In genomic region chr12:116265361-116266128, GRCh38 we compare ENCODE assay signal across 2 cellular contexts.
TF ChIP-seq lines count a peak whose summit lies in the region.

No MANE protein-coding gene starts in this region.

TF ChIP-seq in K562, 482 proteins besides CTCF, POLR2A, EP300 and RAD21:
- TF ChIP-seq CBX1 (IDR thresholded peaks at IDR 0.05; ENCODE audit: low read depth): no peak
- no peak for TF ChIP-seq RBM39 (optimal IDR thresholded peaks at IDR 0.05; ENCODE audit: low read depth, low read length)
- no peak for TF ChIP-seq TRIM24 (IDR thresholded peaks at IDR 0.05)
- no peak for TF ChIP-seq SMARCA5 (IDR thresholded peaks at IDR 0.05)
- TF ChIP-seq ZHX1 (conservative IDR thresholded peaks at IDR 0.05; ENCODE audit: low read length): no peak
- no peak for TF ChIP-seq RBFOX2 (IDR thresholded peaks at IDR 0.05; ENCODE audit: low read depth, low read length)
- TF ChIP-seq KDM4B (IDR thresholded peaks at IDR 0.05; ENCODE audit: borderline replicate concordance in 2 of 2, low read depth in 1 of 2): no peak
- TF ChIP-seq PPARD (CRISPR knock-in tag; IDR thresholded peaks at IDR 0.05): no peak
- TF ChIP-seq ARHGAP35 (IDR thresholded peaks at IDR 0.05; ENCODE audit: partially characterized antibody): no peak
- TF ChIP-seq ZNF41 (CRISPR knock-in tag; conservative IDR thresholded peaks at IDR 0.05): no peak
- TF ChIP-seq KDM2B (CRISPR knock-in tag; IDR thresholded peaks at IDR 0.05): no peak
- no peak for TF ChIP-seq WHSC1 (IDR thresholded peaks at IDR 0.05; ENCODE audit: low read length)
- TF ChIP-seq ERF (CRISPR knock-in tag; IDR thresholded peaks at IDR 0.05): no peak
- no peak for TF ChIP-seq KLF13 (tag; IDR thresholded peaks at IDR 0.05; ENCODE audit: borderline replicate concordance, low read depth)
- no peak for TF ChIP-seq CBX5 (IDR thresholded peaks at IDR 0.05; ENCODE audit: borderline replicate concordance, low read depth)

TF ChIP-seq in HepG2, 621 proteins besides CTCF, POLR2A, EP300 and RAD21:
- TF ChIP-seq CBFB (CRISPR knock-in tag; IDR thresholded peaks at IDR 0.05): no peak
- TF ChIP-seq ZXDC (CRISPR knock-in tag; IDR thresholded peaks at IDR 0.05): no peak
- TF ChIP-seq ZNF644 (CRISPR knock-in tag; IDR thresholded peaks at IDR 0.05; ENCODE audit: low read depth): no peak
- TF ChIP-seq JUNB (CRISPR knock-in tag; IDR thresholded peaks at IDR 0.05; ENCODE audit: borderline replicate concordance): no peak
- no peak for TF ChIP-seq FOXM1 (CRISPR knock-in tag; IDR thresholded peaks at IDR 0.05)
- no peak for TF ChIP-seq ZNF503 (CRISPR knock-in tag; IDR thresholded peaks at IDR 0.05)
- no peak for TF ChIP-seq ZNF180 (CRISPR knock-in tag; IDR thresholded peaks at IDR 0.05; ENCODE audit: borderline replicate concordance, low read depth)
- TF ChIP-seq AGO2 (optimal IDR thresholded peaks at IDR 0.05; ENCODE audit: low read depth, low read length): no peak
- TF ChIP-seq ZNF326 (CRISPR knock-in tag; IDR thresholded peaks at IDR 0.05; ENCODE audit: borderline replicate concordance): no peak
- TF ChIP-seq CREM (IDR thresholded peaks at IDR 0.05): no peak
- no peak for TF ChIP-seq CREM (CRISPR knock-in tag; IDR thresholded peaks at IDR 0.05)
- TF ChIP-seq CAMTA2 (CRISPR knock-in tag; IDR thresholded peaks at IDR 0.05; ENCODE audit: borderline replicate concordance): no peak
- TF ChIP-seq CBX2 (IDR thresholded peaks at IDR 0.05; ENCODE audit: low read depth, low read length): no peak
- TF ChIP-seq CBX2 (CRISPR knock-in tag; IDR thresholded peaks at IDR 0.05; ENCODE audit: low read depth): no peak
- TF ChIP-seq ZHX1 (CRISPR knock-in tag; IDR thresholded peaks at IDR 0.05; ENCODE audit: low read depth): no peak
- TF ChIP-seq ZFX (CRISPR knock-in tag; IDR thresholded peaks at IDR 0.05; ENCODE audit: low read depth): no peak
